In genomic region chr18:29181151-29181901, GRCh38 we compare ENCODE assay signal across 12 cellular contexts.
A peak's percentile ranks its signal among the peaks of the same experiment; 100 is the strongest.
DNase-seq lines count a peak whose midpoint lies in the region; TF ChIP-seq lines count a peak whose summit lies in the region.
"Had no signal": no experiment of that assay in that cellular context is flagged by ENCODE, and none has a peak within 500 bp of the region (broad histone marks: within the 10 kb centered on the region; RNA-seq: fewer than 3 reads in every experiment).

No MANE protein-coding gene starts in this region.

- H4K91ac ChIP-seq in H9 (ENCODE audit: insufficient read length, low read depth, low read length): no peak overlapping the region

- no peak overlapping the region for H3T11ph ChIP-seq in H9 (ENCODE audit: low read length)

- H2AK5ac ChIP-seq in H9 (ENCODE audit: insufficient read length, low read length): no peak overlapping the region

- H2BK120ac ChIP-seq in H9 (ENCODE audit: low read depth, low read length, poor library complexity, severe bottlenecking): no peak overlapping the region

- H3K4me1 ChIP-seq in H9 (ENCODE audit: insufficient read depth, low read length) (no peaks in the 10 kb centered on the region), smooth muscle cell (ENCODE audit: low read depth) (peaks cover 10% of the 10 kb centered on the region)

- H3K9me3 ChIP-seq in H9 (ENCODE audit: control insufficient read depth, low read depth, low read length) (no peaks in the 10 kb centered on the region), smooth muscle cell (replicated peaks; ENCODE audit: low read depth) (no peaks in the 10 kb centered on the region)

- no peak overlapping the region for H2BK12ac ChIP-seq in H9 (ENCODE audit: insufficient read length, low read depth, low read length)

- H3K79me1 ChIP-seq in H9 (ENCODE audit: insufficient read depth, low read depth, low read length, poor library complexity, severe bottlenecking): no peaks in the 10 kb centered on the region

- no peak overlapping the region for H3K4me3 Mint-ChIP-seq in H9

- H2BK20ac ChIP-seq in H9 (ENCODE audit: low read depth, low read length, poor library complexity, severe bottlenecking): no peak overlapping the region

- H3K27me3 ChIP-seq in H9 (ENCODE audit: insufficient read depth, low read length): no peaks in the 10 kb centered on the region
- H3K27me3 ChIP-seq in smooth muscle cell (ENCODE audit: low read depth): no peaks in the 10 kb centered on the region
- H3K27me3 ChIP-seq: dorsolateral prefrontal cortex had no signal

- H3K9ac ChIP-seq in H9 (ENCODE audit: extremely low read depth, insufficient read length, low read length) (no peak overlapping the region), smooth muscle cell (ENCODE audit: low read depth) (peak overlapping the region; percentile 68)

- no peaks in the 10 kb centered on the region for H3K23me2 ChIP-seq in H9 (ENCODE audit: insufficient read length, low read depth, low read length, poor library complexity, severe bottlenecking)

- H3K4me2 ChIP-seq in H9 (ENCODE audit: insufficient read depth, insufficient read length, low read length) (no peak overlapping the region), smooth muscle cell (peak overlapping the region; percentile 74)

- H2AFZ ChIP-seq in H9 (ENCODE audit: low read length): no peak overlapping the region
- H2AFZ ChIP-seq in smooth muscle cell (ENCODE audit: low read depth): peak overlapping the region; percentile 34

- no peak overlapping the region for H2BK5ac ChIP-seq in H9 (ENCODE audit: insufficient read length, low read length)

- no peak overlapping the region for H2BK15ac ChIP-seq in H9 (ENCODE audit: low read depth, low read length)

- no peaks in the 10 kb centered on the region for H3K36me3 Mint-ChIP-seq in H9 (ENCODE audit: insufficient read depth in 1 of 3, low read depth in 3 of 3)

- no peak overlapping the region for H3K14ac ChIP-seq in H9 (ENCODE audit: insufficient read depth, low read length)

- peaks cover 8 to 9% of the 10 kb centered on the region in 2 experiments; a peak in 3 of 4 replicates for H3K4me1 Mint-ChIP-seq in H9

- H3K18ac ChIP-seq in H9 (ENCODE audit: insufficient read length, low read depth, low read length): no peak overlapping the region

- peaks cover 17% of the 10 kb centered on the region for H3F3A ChIP-seq in smooth muscle cell (ENCODE audit: low read depth)

- no peaks in the 10 kb centered on the region for H3K36me3 ChIP-seq in smooth muscle cell (ENCODE audit: low read depth)

- H3K27ac Mint-ChIP-seq in H9: peak overlapping the region in 2 of 3 experiments; percentile 48 to 65; a peak in 1 of 7 replicates

- H4K20me1 ChIP-seq in H9 (ENCODE audit: control insufficient read depth, insufficient read depth, insufficient read length) (no peaks in the 10 kb centered on the region), smooth muscle cell (ENCODE audit: low read depth) (no peaks in the 10 kb centered on the region)

- no peak overlapping the region for H3K4ac ChIP-seq in H9 (ENCODE audit: low read depth, low read length)

- no peak overlapping the region for H3K4me3 ChIP-seq in cardiac fibroblast (replicated peaks in 1 of 2; ENCODE audit: low read depth in 2 of 2, low read length in 2 of 2)
- H3K4me3 ChIP-seq in smooth muscle cell: no peak overlapping the region
- H3K4me3 ChIP-seq: dorsolateral prefrontal cortex, SK-N-MC had no signal

- no peak overlapping the region for H3K56ac ChIP-seq in H9 (ENCODE audit: insufficient read length, low read depth, low read length)

- no peak for TF ChIP-seq CTCF in H9 (conservative IDR thresholded peaks at IDR 0.05)
- no peak for TF ChIP-seq CTCF in cardiac fibroblast (IDR thresholded peaks at IDR 0.05; ENCODE audit: low read depth, low read length)
- no peak for TF ChIP-seq CTCF in smooth muscle cell (IDR thresholded peaks at IDR 0.05; ENCODE audit: borderline replicate concordance, insufficient read depth, poor library complexity, severe bottlenecking)

- H4K5ac ChIP-seq in H9 (ENCODE audit: insufficient read length, low read depth, low read length): no peak overlapping the region

- DNase-seq in H9: no peak
- peak; percentile 91 to 98 for DNase-seq in cardiac fibroblast (ENCODE audit: low read depth in 2 of 2)
- DNase-seq in inferior parietal cortex (ENCODE audit: extremely low spot score): peak; percentile 36
- no peak for DNase-seq in smooth muscle cell (lab: John Stamatoyannopoulos, UW; ENCODE audit: unreplicated experiment)
- no peak for DNase-seq in HUDEP-2 (lab: John Stamatoyannopoulos, UW; ENCODE audit: unreplicated experiment in 76 of 76)
- no peak for DNase-seq in activated naive CD4-positive, alpha-beta T cell treated with anti-CD3 and anti-CD28 coated beads, Interleukin-2, amount 50 U/mL, for 16 hours
- DNase-seq in DMS53 (lab: John Stamatoyannopoulos, UW): no peak
- DNase-seq in iPS-NIHi11 (ENCODE audit: low spot score): no peak
- DNase-seq: dorsolateral prefrontal cortex; NCI-H1417; stimulated activated CD4-positive, alpha-beta T cell treated with anti-CD3 and anti-CD28 coated beads, Interleukin-4, amount 100 ng/mL, for 4 hours had no signal

- H4K8ac ChIP-seq in H9 (replicated peaks; ENCODE audit: insufficient read length, low read depth, low read length): no peak overlapping the region

- no peaks in the 10 kb centered on the region for H3K27me3 Mint-ChIP-seq in H9 (ENCODE audit: low read depth)

- no peak overlapping the region for H3K23ac ChIP-seq in H9 (ENCODE audit: insufficient read length, low read depth, low read length)

- WGBS in H9 (ENCODE audit: extremely low coverage, insufficient read length, low lambda C conversion rate): no CpG with 5 or more reads among the region's 3 CpGs
- WGBS in smooth muscle cell (ENCODE audit: low lambda C conversion rate): 38% methylated on average over 3 of the region's 3 CpGs

- H3K9me3 Mint-ChIP-seq in H9: no peaks in the 10 kb centered on the region

- H3K27ac ChIP-seq in H9 (ENCODE audit: insufficient read length, low read depth, low read length) (no peak overlapping the region), smooth muscle cell (ENCODE audit: low read depth) (peak overlapping the region; percentile 96)
- H3K27ac ChIP-seq: SK-N-MC had no signal

- no peaks in the 10 kb centered on the region for H3K79me2 ChIP-seq in H9 (ENCODE audit: insufficient read depth, low read length)
- H3K79me2 ChIP-seq in smooth muscle cell (ENCODE audit: low read depth): no peaks in the 10 kb centered on the region

Comparison
In these comparisons a context has a peak if more than half of its experiments do, and no peak if none do; other contexts are left out.
1. DNase-seq: peak in cardiac fibroblast (2 of 2) and inferior parietal cortex (single experiment); none in H9 (single experiment), smooth muscle cell (single experiment), HUDEP-2 (0 of 76), activated naive CD4-positive, alpha-beta T cell treated with anti-CD3 and anti-CD28 coated beads, Interleukin-2, amount 50 U/mL, for 16 hours (single experiment), DMS53 (single experiment) and iPS-NIHi11 (single experiment).